In genomic region chr17:65017375-65017774, GRCh38 we compare ENCODE assay signal across 13 cellular contexts. TPM values are rescaled to one million over a fixed set of nuclear protein-coding genes. Genes with fewer than 3 reads are reported as not detected.
DNase-seq lines count a peak whose midpoint lies in the region; ATAC-seq and TF ChIP-seq lines count a peak whose summit lies in the region.
"Had no signal": no experiment of that assay in that cellular context is flagged by ENCODE, and none has a peak within 500 bp of the region (broad histone marks: within the 10 kb centered on the region; RNA-seq: fewer than 3 reads in every experiment).

No MANE protein-coding gene starts in this region.

- peak overlapping the region; percentile 15 for H3K27ac ChIP-seq in left ventricle myocardium inferior (replicated peaks)

- ATAC-seq in left cardiac atrium (no peak), left lobe of liver (peak; percentile 87), HG02610 (IDR thresholded peaks at IDR 0.05; ENCODE audit: unreplicated experiment) (no peak), GM18502 (IDR thresholded peaks at IDR 0.05; ENCODE audit: poor library complexity, unreplicated experiment) (no peak)

- TF ChIP-seq CTCF in left ventricle myocardium inferior (IDR thresholded peaks at IDR 0.05; ENCODE audit: borderline replicate concordance) (no peak), astrocyte of the spinal cord (IDR thresholded peaks at IDR 0.05; ENCODE audit: low read depth, low read length) (no peak)

- no peaks in the 10 kb centered on the region for H3K9me3 ChIP-seq in left ventricle myocardium inferior (replicated peaks)

- peaks cover 18% of the 10 kb centered on the region for H3K36me3 ChIP-seq in left ventricle myocardium inferior

- intact Hi-C loops in left ventricle myocardium inferior (cut with micrococcal nuclease) (no loop called here), left cardiac atrium (cut with DNase I) (no loop called here), head of caudate nucleus (cut with DNase I) (no loop called here)

- DNase-seq in left ventricle myocardium inferior (no peak), left cardiac atrium (no peak), astrocyte of the spinal cord (ENCODE audit: low read depth, low spot score) (peak; percentile 12), left lobe of liver (ENCODE audit: low spot score) (no peak), superior temporal gyrus (ENCODE audit: extremely low spot score) (peak; percentile 39), head of caudate nucleus (no peak)
- DNase-seq: 8988T, Kasumi-1, NCI-H1694, SHP77 treated with DMSO at 0.1 percent for 48 hours, trophoblast cell had no signal

- H3K27me3 ChIP-seq in left ventricle myocardium inferior (ENCODE audit: low read depth), result no peaks in the 10 kb centered on the region

- H3K4me3 ChIP-seq in left ventricle myocardium inferior (no peak overlapping the region), astrocyte of the spinal cord (ENCODE audit: low read depth, low read length) (no peak overlapping the region)

- in situ Hi-C loops in astrocyte of the spinal cord (cut with HindIII; ENCODE audit: low sequenced_read_pairs), result no loop called here

- H3K4me1 ChIP-seq in left ventricle myocardium inferior, result peaks cover 65% of the 10 kb centered on the region

RNA-seq across cellular contexts. Expression of gene GNA13, which starts 39.2 kb away (rescaled TPM):
- total RNA-seq in left ventricle myocardium inferior (19.7 TPM), left cardiac atrium (10 to 100 TPM; 24.6 to 25.9 TPM), left lobe of liver (11.8 TPM)

Comparison
In these comparisons a context has a peak if more than half of its experiments do, and no peak if none do; other contexts are left out.
1. DNase-seq: peak in astrocyte of the spinal cord (single experiment) and superior temporal gyrus (single experiment); none in left ventricle myocardium inferior (single experiment), left cardiac atrium (single experiment), left lobe of liver (single experiment) and head of caudate nucleus (0 of 42).